Comparison of ENCODE assay signal across 8 cellular contexts in the genomic region with DNA sequence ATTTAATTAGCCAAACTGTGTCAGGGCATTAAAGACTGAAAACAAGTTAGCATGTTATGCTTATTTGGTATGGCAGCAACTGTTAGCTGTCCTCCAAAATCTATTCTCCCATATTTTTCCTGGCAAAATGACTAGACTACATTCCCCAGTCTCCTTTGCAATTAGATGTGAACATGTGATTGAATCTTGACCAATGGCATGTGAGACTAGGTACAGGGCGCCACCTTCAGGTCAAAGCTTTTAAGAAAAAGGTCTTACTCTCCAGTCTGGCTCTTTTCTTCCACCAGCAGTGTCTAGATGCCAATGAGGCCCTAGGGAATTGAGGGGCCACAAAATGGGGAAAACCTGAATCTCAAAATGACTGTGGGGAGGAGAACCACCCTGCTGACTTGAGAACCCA.
DNase-seq lines count a peak whose midpoint lies in the region; ATAC-seq and TF ChIP-seq lines count a peak whose summit lies in the region.

No MANE protein-coding gene starts in this region.

- no peak overlapping the region for H3K4me3 ChIP-seq in SK-N-SH (ENCODE audit: low read depth in 2 of 2, low read length in 1 of 2)

- no peaks in the 10 kb centered on the region for H3K9me2 ChIP-seq in SK-N-SH

- no peaks in the 10 kb centered on the region for H3K4me1 ChIP-seq in SK-N-SH (ENCODE audit: control insufficient read depth in 1 of 2, insufficient read depth in 2 of 2, low read depth in 1 of 2, low read length in 1 of 2)

- H3K4me2 ChIP-seq in SK-N-SH = no peak overlapping the region

- TF ChIP-seq CTCF in SK-N-SH (IDR thresholded peaks at IDR 0.05) = peak; percentile 61
- TF ChIP-seq CTCF in CD4-positive, alpha-beta T cell (IDR thresholded peaks at IDR 0.05) = no peak

- no peaks in the 10 kb centered on the region for H3K27me3 Mint-ChIP-seq in activated T-helper 1 cell treated with anti-CD3 and anti-CD28 coated beads, Interleukin-12 subunit alpha, Interleukin-12 subunit beta, Interleukin-2, Interleukin-4 antibody, amounts not matched to agents 30 ng/mL and 10 ng/mL and 1 ng/mL, durations not matched to agents 14 hours and 24 hours and 36 hours (ENCODE audit: insufficient read depth)
- H3K27me3 Mint-ChIP-seq in CD4-positive, alpha-beta T cell = peaks cover 2% of the 10 kb centered on the region

- no peak overlapping the region for H3K4me3 Mint-ChIP-seq in activated T-helper 1 cell treated with anti-CD3 and anti-CD28 coated beads, Interleukin-12 subunit alpha, Interleukin-12 subunit beta, Interleukin-2, Interleukin-4 antibody, amounts not matched to agents 30 ng/mL and 10 ng/mL and 1 ng/mL, durations not matched to agents 14 hours and 24 hours and 36 hours
- H3K4me3 Mint-ChIP-seq in CD4-positive, alpha-beta T cell = no peak overlapping the region

- no peaks in the 10 kb centered on the region for H3K9me3 ChIP-seq in SK-N-SH
- no peaks in the 10 kb centered on the region for H3K9me3 ChIP-seq in CD4-positive, alpha-beta T cell (ENCODE audit: control insufficient read depth, low read length)

- H3K27me3 ChIP-seq in SK-N-SH (ENCODE audit: insufficient read depth) = no peaks in the 10 kb centered on the region
- H3K27me3 ChIP-seq in CD4-positive, alpha-beta T cell (ENCODE audit: control insufficient read depth, insufficient read depth, low read length) = no peaks in the 10 kb centered on the region

- no peaks in the 10 kb centered on the region for H3F3A ChIP-seq in SK-N-SH (replicated peaks; ENCODE audit: insufficient read depth)

- intact Hi-C loops in activated T-helper 1 cell treated with anti-CD3 and anti-CD28 coated beads, Interleukin-12 subunit alpha, Interleukin-12 subunit beta, Interleukin-2, Interleukin-4 antibody, amounts not matched to agents 30 ng/mL and 10 ng/mL and 1 ng/mL, durations not matched to agents 14 hours and 24 hours and 36 hours (cut with micrococcal nuclease) = no loop called here
- intact Hi-C loops in CD4-positive, alpha-beta T cell (cut with DNase I, micrococcal nuclease) = no loop called here

- no peaks in the 10 kb centered on the region for H3K4me1 Mint-ChIP-seq in activated T-helper 1 cell treated with anti-CD3 and anti-CD28 coated beads, Interleukin-12 subunit alpha, Interleukin-12 subunit beta, Interleukin-2, Interleukin-4 antibody, amounts not matched to agents 30 ng/mL and 10 ng/mL and 1 ng/mL, durations not matched to agents 14 hours and 24 hours and 36 hours (ENCODE audit: low read depth)
- no peaks in the 10 kb centered on the region for H3K4me1 Mint-ChIP-seq in CD4-positive, alpha-beta T cell (ENCODE audit: low read depth)

- POLR2A ChIA-PET in SK-N-SH (lab: Yijun Ruan, JAX) = no interaction called here
- POLR2A ChIA-PET in CD4-positive, alpha-beta T cell (lab: Charles Lee) = no interaction called here

- H3K36me3 ChIP-seq in SK-N-SH (replicated peaks in 1 of 2; ENCODE audit: control insufficient read depth in 1 of 2, insufficient read depth in 2 of 2, low read length in 1 of 2) = no peaks in the 10 kb centered on the region

- no peaks in the 10 kb centered on the region for H3K79me2 ChIP-seq in SK-N-SH (ENCODE audit: insufficient read depth)

- no peaks in the 10 kb centered on the region for H3K9me3 Mint-ChIP-seq in activated T-helper 1 cell treated with anti-CD3 and anti-CD28 coated beads, Interleukin-12 subunit alpha, Interleukin-12 subunit beta, Interleukin-2, Interleukin-4 antibody, amounts not matched to agents 30 ng/mL and 10 ng/mL and 1 ng/mL, durations not matched to agents 14 hours and 24 hours and 36 hours
- no peaks in the 10 kb centered on the region for H3K9me3 Mint-ChIP-seq in CD4-positive, alpha-beta T cell

- H3K27ac ChIP-seq in SK-N-SH (ENCODE audit: low read depth in 2 of 2, low read length in 1 of 2) = no peak overlapping the region
- H3K27ac ChIP-seq in CD4-positive, alpha-beta T cell (ENCODE audit: low read depth, low read length) = no peak overlapping the region

- DNase-seq in ELR (ENCODE audit: low read depth) (peak; percentile 17), SK-N-SH (peak; percentile 47), islet precursor cell (peak; percentile 59), cerebellar nuclear complex (lab: John Stamatoyannopoulos, UW) (no peak)
- no peak for DNase-seq in activated T-helper 1 cell treated with anti-CD3 and anti-CD28 coated beads, Interleukin-12 subunit alpha, Interleukin-12 subunit beta, Interleukin-2, Interleukin-4 antibody, amounts not matched to agents 30 ng/mL and 10 ng/mL and 1 ng/mL, durations not matched to agents 14 hours and 24 hours and 36 hours (ENCODE audit: low spot score)
- no peak for DNase-seq in CD4-positive, alpha-beta T cell

- TF ChIP-seq RAD21 in SK-N-SH (IDR thresholded peaks at IDR 0.05; ENCODE audit: low read length) = peak; percentile 21; the same call in 1 of the 2 replicates

- H3K36me3 Mint-ChIP-seq in activated T-helper 1 cell treated with anti-CD3 and anti-CD28 coated beads, Interleukin-12 subunit alpha, Interleukin-12 subunit beta, Interleukin-2, Interleukin-4 antibody, amounts not matched to agents 30 ng/mL and 10 ng/mL and 1 ng/mL, durations not matched to agents 14 hours and 24 hours and 36 hours (ENCODE audit: low read depth) = no peaks in the 10 kb centered on the region
- no peaks in the 10 kb centered on the region for H3K36me3 Mint-ChIP-seq in CD4-positive, alpha-beta T cell (ENCODE audit: low read depth)

- CTCF ChIA-PET in SK-N-SH (lab: Yijun Ruan, JAX) = interaction anchor here (1.0 to 2.5 kb wide), 7 partner anchors 8 to 23 kb away, joined by 3 to 11 read pairs (median 4); no protein-coding TSS in a partner anchor
- CTCF ChIA-PET in CD4-positive, alpha-beta T cell (lab: Charles Lee) = no interaction called here

- H3K9ac ChIP-seq in SK-N-SH = no peak overlapping the region

- no peak overlapping the region for H2AFZ ChIP-seq in SK-N-SH (ENCODE audit: low read depth)

- 0% methylated on average over 1 of the region's 1 CpG for WGBS in SK-N-SH (ENCODE audit: low lambda C conversion rate)

- no peaks in the 10 kb centered on the region for H4K20me1 ChIP-seq in SK-N-SH (ENCODE audit: insufficient read depth)

- H3K27ac Mint-ChIP-seq in activated T-helper 1 cell treated with anti-CD3 and anti-CD28 coated beads, Interleukin-12 subunit alpha, Interleukin-12 subunit beta, Interleukin-2, Interleukin-4 antibody, amounts not matched to agents 30 ng/mL and 10 ng/mL and 1 ng/mL, durations not matched to agents 14 hours and 24 hours and 36 hours = no peak overlapping the region
- no peak overlapping the region for H3K27ac Mint-ChIP-seq in CD4-positive, alpha-beta T cell

- TF ChIP-seq EP300 in SK-N-SH (IDR thresholded peaks at IDR 0.05; ENCODE audit: borderline replicate concordance in 1 of 2, low read depth in 1 of 2, low read length in 1 of 2) = no peak

- ATAC-seq in GM19328 (IDR thresholded peaks at IDR 0.05; ENCODE audit: unreplicated experiment) = peak; percentile 71
- ATAC-seq in HG03571 (IDR thresholded peaks at IDR 0.05; ENCODE audit: unreplicated experiment) = peak; percentile 61
- ATAC-seq in CD4-positive, alpha-beta T cell (ENCODE audit: poor library complexity) = no peak

TF ChIP-seq in SK-N-SH, 30 proteins besides CTCF, POLR2A, EP300 and RAD21:
- TF ChIP-seq ELF1 (IDR thresholded peaks at IDR 0.05) (no peak), EZH2phosphoT487 (IDR thresholded peaks at IDR 0.05; ENCODE audit: borderline replicate concordance, low read depth) (no peak), TCF12 (IDR thresholded peaks at IDR 0.05) (no peak), SMC3 (IDR thresholded peaks at IDR 0.05; ENCODE audit: low read depth, low read length) (no peak), TEAD4 (IDR thresholded peaks at IDR 0.05; ENCODE audit: borderline replicate concordance, insufficient read depth) (no peak)
- TF ChIP-seq, protein P1, sequence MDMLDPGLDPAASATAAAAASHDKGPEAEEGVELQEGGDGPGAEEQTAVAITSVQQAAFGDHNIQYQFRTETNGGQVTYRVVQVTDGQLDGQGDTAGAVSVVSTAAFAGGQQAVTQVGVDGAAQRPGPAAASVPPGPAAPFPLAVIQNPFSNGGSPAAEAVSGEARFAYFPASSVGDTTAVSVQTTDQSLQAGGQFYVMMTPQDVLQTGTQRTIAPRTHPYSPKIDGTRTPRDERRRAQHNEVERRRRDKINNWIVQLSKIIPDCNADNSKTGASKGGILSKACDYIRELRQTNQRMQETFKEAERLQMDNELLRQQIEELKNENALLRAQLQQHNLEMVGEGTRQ (IDR thresholded peaks at IDR 0.05; ENCODE audit: borderline replicate concordance, low read depth, low read length) = peak; percentile 14; the same call in 1 of the 2 replicates
- TF ChIP-seq, protein P2, sequence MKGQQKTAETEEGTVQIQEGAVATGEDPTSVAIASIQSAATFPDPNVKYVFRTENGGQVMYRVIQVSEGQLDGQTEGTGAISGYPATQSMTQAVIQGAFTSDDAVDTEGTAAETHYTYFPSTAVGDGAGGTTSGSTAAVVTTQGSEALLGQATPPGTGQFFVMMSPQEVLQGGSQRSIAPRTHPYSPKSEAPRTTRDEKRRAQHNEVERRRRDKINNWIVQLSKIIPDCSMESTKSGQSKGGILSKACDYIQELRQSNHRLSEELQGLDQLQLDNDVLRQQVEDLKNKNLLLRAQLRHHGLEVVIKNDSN (IDR thresholded peaks at IDR 0.05; ENCODE audit: borderline replicate concordance, low read depth) = peak; percentile 92
TF ChIP-seq in SK-N-SH: peak in this region for 2.

Comparison
In these comparisons a context has a peak if more than half of its experiments do, and no peak if none do; other contexts are left out.
1. DNase-seq: peak in ELR (single experiment), SK-N-SH (single experiment) and islet precursor cell (single experiment); none in activated T-helper 1 cell treated with anti-CD3 and anti-CD28 coated beads, Interleukin-12 subunit alpha, Interleukin-12 subunit beta, Interleukin-2, Interleukin-4 antibody, amounts not matched to agents 30 ng/mL and 10 ng/mL and 1 ng/mL, durations not matched to agents 14 hours and 24 hours and 36 hours (single experiment), CD4-positive, alpha-beta T cell (0 of 10) and cerebellar nuclear complex (0 of 2).